ENCODE assay signal across 8 cellular contexts in the genomic region with DNA sequence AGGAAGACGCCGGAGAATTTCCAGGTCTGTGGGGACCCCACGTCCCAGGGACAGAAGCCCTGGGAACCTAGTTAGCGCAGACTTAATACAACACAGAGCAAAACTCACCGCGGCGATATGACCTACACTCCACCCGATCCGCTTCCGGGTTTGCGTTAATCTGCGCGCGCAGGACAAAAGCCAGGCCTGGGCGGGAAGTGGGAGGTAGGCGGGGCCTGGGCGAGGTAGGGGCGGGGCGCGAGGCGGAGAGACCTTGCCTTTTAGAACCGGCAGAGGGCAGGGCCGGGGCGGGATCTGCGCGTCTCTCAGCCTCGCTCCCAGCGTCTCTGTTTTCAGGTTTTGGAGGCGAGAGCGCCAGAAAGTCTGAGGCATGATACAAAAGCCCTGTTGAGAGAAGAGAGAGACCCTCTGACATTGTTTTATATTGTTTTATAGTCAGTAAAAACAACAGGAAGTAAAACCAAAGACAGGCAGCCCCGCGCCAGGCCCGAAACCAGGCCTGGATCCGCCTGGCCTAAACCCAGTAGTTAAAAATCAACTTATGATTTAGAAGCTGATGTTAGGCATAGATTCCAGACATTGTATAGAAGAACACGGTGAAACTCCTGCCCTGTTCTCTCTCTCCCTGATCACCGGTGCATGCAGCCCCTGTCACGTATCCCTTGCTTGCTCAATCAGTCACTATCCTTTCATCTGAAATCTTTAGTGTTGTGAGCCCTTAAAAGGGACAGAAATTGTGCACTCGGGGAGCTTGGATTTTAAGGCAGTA. TPM values are rescaled to one million over a fixed set of nuclear protein-coding genes. Genes with fewer than 3 reads are reported as not detected.
DNase-seq lines count a peak whose midpoint lies in the region; ATAC-seq, FAIRE-seq and TF ChIP-seq lines count a peak whose summit lies in the region.

Gene ZNF611 (minus strand): TSS at position 152 of the 769 bp plus-strand sequence. CDS start 19,150 bp downstream, outside the sequence.

- H3K4me2 ChIP-seq in keratinocyte (ENCODE audit: control insufficient read depth, extremely low read depth, insufficient read depth, low read depth, low read length): peak within 1 kb of the TSS; percentile 87

- peak within 1 kb of the TSS; percentile 95 for H2AFZ ChIP-seq in keratinocyte (ENCODE audit: control insufficient read depth, low read length)

- H3K9me1 ChIP-seq in keratinocyte (ENCODE audit: control insufficient read depth, extremely low read depth, insufficient read depth, low read length): no peaks in the 10 kb centered on the region

- no peaks in the 10 kb centered on the region for H3K9me3 ChIP-seq in keratinocyte (ENCODE audit: control insufficient read depth, low read depth, low read length)

- no peaks in the 10 kb centered on the region for H4K20me1 ChIP-seq in keratinocyte (ENCODE audit: control insufficient read depth, extremely low read depth, insufficient read depth, low read length)

- H3K4me3 ChIP-seq in AG10803 (ENCODE audit: low read length) (peak within 1 kb of the TSS; percentile 92), keratinocyte (ENCODE audit: control insufficient read depth in 2 of 3, extremely low read depth in 1 of 3, insufficient read depth in 2 of 3, low read depth in 1 of 3, low read length in 3 of 3) (peak within 1 kb of the TSS; percentile 60 to 89 (median 88))

- H3K9ac ChIP-seq in keratinocyte (ENCODE audit: control insufficient read depth, extremely low read depth, insufficient read depth, low read length): peak within 1 kb of the TSS; percentile 94

- peak within 1 kb of the TSS; percentile 91 for H3K27ac ChIP-seq in keratinocyte (ENCODE audit: control insufficient read depth, insufficient read depth, low read length)

- no peaks in the 10 kb centered on the region for H3K27me3 ChIP-seq in keratinocyte (ENCODE audit: control insufficient read depth, extremely low read depth, insufficient read depth, low read length)

- ATAC-seq in GM19025 (IDR thresholded peaks at IDR 0.05; ENCODE audit: low read depth, unreplicated experiment) (peak; percentile 90), HG03342 (IDR thresholded peaks at IDR 0.05; ENCODE audit: unreplicated experiment) (peak; percentile 96)

- H3K36me3 ChIP-seq in keratinocyte (ENCODE audit: control insufficient read depth in 2 of 2, extremely low read depth in 1 of 2, insufficient read depth in 2 of 2, low read length in 2 of 2): no peaks in the 10 kb centered on the region

- H3K79me2 ChIP-seq in keratinocyte (ENCODE audit: control insufficient read depth, insufficient read depth, low read length): peaks cover 4% of the 10 kb centered on the region

- TF ChIP-seq CTCF in AG10803 (conservative IDR thresholded peaks at IDR 0.05; ENCODE audit: low read length) (peak; percentile 61), keratinocyte (optimal IDR thresholded peaks at IDR 0.05 in 1 of 3, IDR thresholded peaks at IDR 0.05 in 1 of 3, conservative IDR thresholded peaks at IDR 0.05 in 1 of 3; ENCODE audit: extremely low read depth in 1 of 3, insufficient read depth in 2 of 3, low read length in 3 of 3) (peak; percentile 46 to 81 (median 50))

- dilution Hi-C loops in keratinocyte (cut with MboI; ENCODE audit: extremely low pct_ligation_motif_present, low sequenced_read_pairs): no loop called here

- peak; percentile 91 for DNase-seq in AG10803 (ENCODE audit: low read depth)
- DNase-seq in NCI-H446 treated with DMSO at 0.1 percent for 48 hours (lab: John Stamatoyannopoulos, UW): peak; percentile 4
- DNase-seq in activated CD4-positive, CD25-positive, alpha-beta regulatory T cell treated with anti-CD3 and anti-CD28 coated beads, Interleukin-2, amount 50 U/mL, for 72 hours: peak; percentile 99
- peak; percentile 49 to 84 for DNase-seq in cerebellar nuclear complex (lab: John Stamatoyannopoulos, UW)
- peak; percentile 82 for DNase-seq in keratinocyte (ENCODE audit: low read depth, low spot score)
- peak; percentile 99 for DNase-seq in stimulated activated CD4-positive, alpha-beta T cell treated with anti-CD3 and anti-CD28 coated beads, Interleukin-15, amount 100 ng/mL, for 1 hour (ENCODE audit: low read depth in 1 of 2, low spot score in 1 of 2)

- no peak for FAIRE-seq in keratinocyte (lab: Jason Lieb, UNC)

- H3K4me1 ChIP-seq in keratinocyte (ENCODE audit: control insufficient read depth, extremely low read depth, insufficient read depth, low read length): no peaks in the 10 kb centered on the region

RNA-seq across cellular contexts. Expression of gene ZNF611, which starts in this region (rescaled TPM):
- polyA plus RNA-seq in keratinocyte: 2.8 to 2.9 TPM (median 2.9 TPM) in 3 replicates
- polyA plus RNA-seq in keratinocyte (2011; ENCODE audit: low read depth): 3.1 TPM
- 1.2 and 2.7 TPM in 2 replicates for polyA plus RNA-seq in keratinocyte (2011; cell fraction: cytosol; rRNA removed)
- polyA plus RNA-seq in keratinocyte (2011; cell fraction: nucleus; rRNA removed): 5.7 and 5.8 TPM in 2 replicates
- 1.8 and 3.4 TPM in 2 replicates for polyA plus RNA-seq in keratinocyte (2012; ENCODE audit: low replicate concordance)
- 3.2 to 15.9 TPM (median 8.4 TPM) in 3 replicates for polyA minus RNA-seq in keratinocyte
- 3.1 TPM for polyA minus RNA-seq in keratinocyte (2011; cell fraction: cytosol; rRNA and poly(A)+ RNA removed)
- polyA minus RNA-seq in keratinocyte (2011; cell fraction: nucleus; rRNA and poly(A)+ RNA removed): 7.3 and 14.6 TPM in 2 replicates

Comparison
In these comparisons a context has a peak if more than half of its experiments do, and no peak if none do; other contexts are left out.
1. Peak in every context shown above with its lines: DNase-seq, ATAC-seq, H3K4me3 ChIP-seq and H3K27ac ChIP-seq.
2. DNase-seq: peak in every context shown above with its lines; median percentile 99 in activated CD4-positive, CD25-positive, alpha-beta regulatory T cell treated with anti-CD3 and anti-CD28 coated beads, Interleukin-2, amount 50 U/mL, for 72 hours; 99 in stimulated activated CD4-positive, alpha-beta T cell treated with anti-CD3 and anti-CD28 coated beads, Interleukin-15, amount 100 ng/mL, for 1 hour; 91 in AG10803; 82 in keratinocyte; 66 in cerebellar nuclear complex; 4 in NCI-H446 treated with DMSO at 0.1 percent for 48 hours.